Comparison of ENCODE assay signal across 1 cellular context in the genomic region with DNA sequence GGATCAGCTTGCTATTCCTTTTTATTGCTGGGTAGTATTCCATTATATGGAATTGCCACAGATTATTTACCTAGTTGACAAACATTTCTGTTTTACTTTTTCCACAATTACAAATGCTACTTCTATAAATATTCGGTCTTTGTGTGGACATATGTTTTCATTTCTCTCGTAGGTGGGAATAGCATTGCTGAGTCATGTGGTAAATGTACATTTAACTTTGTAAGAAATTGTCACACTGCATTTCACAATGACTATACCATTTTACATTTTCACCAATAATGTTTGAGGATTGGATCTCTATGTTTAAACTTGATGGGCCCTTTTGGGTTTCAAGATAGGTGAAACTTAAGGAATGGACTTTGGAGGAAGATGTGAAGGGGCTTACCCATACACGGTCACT.
TF ChIP-seq lines count a peak whose summit lies in the region.

No MANE protein-coding gene starts in this region.

TF ChIP-seq in endothelial cell of umbilical vein, 7 proteins besides CTCF, POLR2A, EP300 and RAD21:
- no peak for TF ChIP-seq GATA2 (IDR thresholded peaks at IDR 0.05; ENCODE audit: insufficient read depth, insufficient read length, low read depth, low read length)
- no peak for TF ChIP-seq FOS (IDR thresholded peaks at IDR 0.05; ENCODE audit: borderline replicate concordance, insufficient read depth, low read length)
- no peak for TF ChIP-seq JUN (IDR thresholded peaks at IDR 0.05; ENCODE audit: borderline replicate concordance, insufficient read depth, insufficient read length, low read depth)
- TF ChIP-seq, protein P1, sequence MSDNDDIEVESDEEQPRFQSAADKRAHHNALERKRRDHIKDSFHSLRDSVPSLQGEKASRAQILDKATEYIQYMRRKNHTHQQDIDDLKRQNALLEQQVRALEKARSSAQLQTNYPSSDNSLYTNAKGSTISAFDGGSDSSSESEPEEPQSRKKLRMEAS (IDR thresholded peaks at IDR 0.05; ENCODE audit: insufficient read depth, insufficient read length): no peak
- TF ChIP-seq POLR2AphosphoS5 (IDR thresholded peaks at IDR 0.05; ENCODE audit: insufficient read depth, low read depth, low read length): no peak
- TF ChIP-seq MYC (IDR thresholded peaks at IDR 0.05; ENCODE audit: low read depth, low read length): no peak
- TF ChIP-seq EZH2 (IDR thresholded peaks at IDR 0.05; ENCODE audit: borderline replicate concordance, low read depth, low read length, severe bottlenecking): no peak
